ENCODE assay signal across 19 cellular contexts in genomic region chr2:43745457-43745856, GRCh38. TPM values are rescaled to one million over a fixed set of nuclear protein-coding genes. Genes with fewer than 3 reads are reported as not detected.
DNase-seq lines count a peak whose midpoint lies in the region; ATAC-seq, FAIRE-seq and TF ChIP-seq lines count a peak whose summit lies in the region.
"Had no signal": no experiment of that assay in that cellular context is flagged by ENCODE, and none has a peak within 500 bp of the region (broad histone marks: within the 10 kb centered on the region; RNA-seq: fewer than 3 reads in every experiment).

No MANE protein-coding gene starts in this region.

- TF ChIP-seq POLR2A in A549 (IDR thresholded peaks at IDR 0.05; ENCODE audit: low read length) (no peak), esophagus muscularis mucosa (IDR thresholded peaks at IDR 0.05; ENCODE audit: low read depth) (no peak)

- 78% methylated on average over 3 of the region's 3 CpGs for WGBS in A549 (ENCODE audit: missing lambda C conversion rate)
- 32% methylated on average over 3 of the region's 3 CpGs for WGBS in esophagus muscularis mucosa
- WGBS in mesenchymal stem cell, result 70% methylated on average over 2 of the region's 3 CpGs

- H3K18ac ChIP-seq in mesenchymal stem cell (ENCODE audit: low read depth in 1 of 2, low read length in 2 of 2), result no peak overlapping the region

- H3K9ac ChIP-seq in mesenchymal stem cell (ENCODE audit: low read length), result peak overlapping the region; percentile 68

- peaks cover 0 to 4% (median 0%) of the 10 kb centered on the region in 4 donors for H3K36me3 ChIP-seq in esophagus muscularis mucosa
- peaks cover 2 to 28% of the 10 kb centered on the region in 2 experiments for H3K36me3 ChIP-seq in mesenchymal stem cell (ENCODE audit: control insufficient read depth in 1 of 2, insufficient read depth in 2 of 2, low read depth in 1 of 2, low read length in 2 of 2)

- POLR2A ChIA-PET in A549 (lab: Yijun Ruan, JAX), result no interaction called here

- H3K4me3 ChIP-seq in A549 (no peak overlapping the region), esophagus muscularis mucosa (no peak overlapping the region), mesenchymal stem cell (ENCODE audit: insufficient read depth in 1 of 2, low read depth in 1 of 2, low read length in 2 of 2) (no peak overlapping the region)
- H3K4me3 ChIP-seq: GM12878, skin epidermis had no signal

- H2BK5ac ChIP-seq in mesenchymal stem cell (ENCODE audit: low read depth, low read length, poor library complexity, severe bottlenecking), result peak overlapping the region; percentile 81

- H2BK12ac ChIP-seq in mesenchymal stem cell (ENCODE audit: low read length in 2 of 2), result no peak overlapping the region

- peaks cover 2% of the 10 kb centered on the region for H3K79me1 ChIP-seq in mesenchymal stem cell (replicated peaks; ENCODE audit: low read length, poor library complexity, severe bottlenecking)

- TF ChIP-seq EP300 in A549 (IDR thresholded peaks at IDR 0.05) (no peak), esophagus muscularis mucosa (IDR thresholded peaks at IDR 0.05) (no peak)

- intact Hi-C loops in esophagus muscularis mucosa (cut with DNase I), result no loop called here

- H2AFZ ChIP-seq in mesenchymal stem cell (ENCODE audit: low read depth, low read length), result no peak overlapping the region

- H3K4me1 ChIP-seq in A549 (peaks cover 4% of the 10 kb centered on the region; the same call in 1 of the 3 replicates), esophagus muscularis mucosa (peaks cover 0 to 47% (median 33%) of the 10 kb centered on the region in 4 donors), mesenchymal stem cell (ENCODE audit: control insufficient read depth, insufficient read depth, low read depth, low read length) (peaks cover 5% of the 10 kb centered on the region)

- no peak for ATAC-seq in A549
- ATAC-seq: activated CD8-positive, alpha-beta T cell treated with anti-CD3 and anti-CD28 coated beads for 36 hours; GM12878; left lobe of liver had no signal

- 0 out of 3 replicates have a peak overlapping the region, but pooled peaks have one; percentile 2 for H3K4me2 ChIP-seq in A549
- no peak overlapping the region for H3K4me2 ChIP-seq in mesenchymal stem cell (ENCODE audit: low read length, poor library complexity, severe bottlenecking)

- no peaks in the 10 kb centered on the region for H3K9me3 ChIP-seq in A549
- H3K9me3 ChIP-seq in esophagus muscularis mucosa, result no peaks in the 10 kb centered on the region
- H3K9me3 ChIP-seq in mesenchymal stem cell (ENCODE audit: control insufficient read depth, low read length), result no peaks in the 10 kb centered on the region

- DNase-seq in A549 (ENCODE audit: low read depth in 1 of 2, low spot score in 1 of 2) (no peak), M059J (ENCODE audit: low read depth) (peak; percentile 38), esophagus muscularis mucosa (ENCODE audit: extremely low spot score) (no peak), mesenchymal stem cell (no peak), cerebellar cortex (ENCODE audit: low spot score) (no peak), NCI-H82 (lab: John Stamatoyannopoulos, UW) (no peak), DMS53 (lab: John Stamatoyannopoulos, UW) (no peak)
- DNase-seq in activated naive CD4-positive, alpha-beta T cell treated with Interleukin-2 at 50 U/mL for 16 hours, result no peak
- DNase-seq: activated CD8-positive, alpha-beta T cell treated with anti-CD3 and anti-CD28 coated beads for 36 hours; activated gamma-delta T cell; cortex of kidney; DMS79; Kasumi-1; NCI-H187 treated with DMSO at 0.1 percent for 48 hours; nephron progenitor cell had no signal

- no peak overlapping the region for H2AK5ac ChIP-seq in mesenchymal stem cell (ENCODE audit: low read length, severe bottlenecking)

- H3K14ac ChIP-seq in mesenchymal stem cell (ENCODE audit: low read length in 2 of 2), result no peak overlapping the region

- no peak overlapping the region for H2BK120ac ChIP-seq in mesenchymal stem cell (ENCODE audit: low read depth, low read length)

- H3K27ac ChIP-seq in A549 (no peak overlapping the region), esophagus muscularis mucosa (replicated peaks in 1 of 4) (peak overlapping the region; percentile 49 to 73 (median 62)), mesenchymal stem cell (ENCODE audit: low read length, poor library complexity, severe bottlenecking) (peak overlapping the region; percentile 95)
- H3K27ac ChIP-seq: skin epidermis had no signal

- no peak for TF ChIP-seq RAD21 in A549 (conservative IDR thresholded peaks at IDR 0.05 in 1 of 2, IDR thresholded peaks at IDR 0.05 in 1 of 2)

- no peak for FAIRE-seq in A549 (lab: Jason Lieb, UNC)
- FAIRE-seq: A204.1, GM12878 had no signal

- no peak overlapping the region for H3K4ac ChIP-seq in mesenchymal stem cell (ENCODE audit: low read depth in 1 of 2, low read length in 2 of 2)

- TF ChIP-seq CTCF in A549 (IDR thresholded peaks at IDR 0.05) (no peak), esophagus muscularis mucosa (IDR thresholded peaks at IDR 0.05) (no peak)

- no peak overlapping the region for H4K8ac ChIP-seq in mesenchymal stem cell (ENCODE audit: low read length)

- no peaks in the 10 kb centered on the region for H3K27me3 ChIP-seq in esophagus muscularis mucosa
- H3K27me3 ChIP-seq in mesenchymal stem cell (ENCODE audit: control insufficient read depth in 1 of 2, insufficient read depth in 1 of 2, low read length in 2 of 2), result no peaks in the 10 kb centered on the region

- CTCF ChIA-PET in A549 (lab: Yijun Ruan, JAX), result interaction anchor here (0.7 kb wide), 1 partner anchor 43 kb away, joined by 3 read pairs; no protein-coding TSS in a partner anchor

- H3K23ac ChIP-seq in mesenchymal stem cell (ENCODE audit: low read length in 2 of 2), result no peak overlapping the region

- no peak overlapping the region for H2BK15ac ChIP-seq in mesenchymal stem cell (ENCODE audit: low read depth, poor library complexity, severe bottlenecking)

- no peak overlapping the region for H4K91ac ChIP-seq in mesenchymal stem cell (ENCODE audit: low read length)

TF ChIP-seq in A549, 52 proteins besides CTCF, POLR2A, EP300 and RAD21:
- TF ChIP-seq NR3C1 (IDR thresholded peaks at IDR 0.05), result no peak
- TF ChIP-seq MAX (IDR thresholded peaks at IDR 0.05), result no peak
- TF ChIP-seq GATA3 (IDR thresholded peaks at IDR 0.05; ENCODE audit: borderline replicate concordance), result no peak
- TF ChIP-seq E2F6 (IDR thresholded peaks at IDR 0.05; ENCODE audit: borderline replicate concordance, low read depth), result no peak

RNA-seq across cellular contexts. Expression of gene DYNC2LI1, which starts 28.4 kb away (rescaled TPM):
- 33.5 and 44.3 TPM in 2 replicates for polyA plus RNA-seq in A549 (2011; rRNA removed)
- 7.9 and 8.8 TPM in 2 replicates for polyA plus RNA-seq in A549 (2012; cell fraction: cytosol; rRNA removed)
- polyA plus RNA-seq in A549 (2012; cell fraction: nucleus; rRNA removed), result 3.1 and 5.9 TPM in 2 replicates
- polyA plus RNA-seq in A549 (2017; fragmentation: RNase III; extraction: RNeasy Plus Mini Kit Qiagen cat#74134 plus additional on column Dnase treatment), result 22.2 to 28.2 TPM (median 23.7 TPM) in 3 replicates
- polyA minus RNA-seq in A549 (2011; rRNA and poly(A)+ RNA removed), result 6.5 and 6.7 TPM in 2 replicates
- 16.0 and 17.0 TPM in 2 replicates for total RNA-seq in M059J (2014; rRNA removed; shearing (Covaris generic))
- total RNA-seq in esophagus muscularis mucosa, result 10 to 100 TPM; 15.6 to 19.1 (median 17.7) TPM
- 20.2 TPM for polyA plus RNA-seq in mesenchymal stem cell (2013, experiment 1 of 2)
- 20.7 TPM for polyA plus RNA-seq in mesenchymal stem cell (2013, experiment 2 of 2)

Comparison
In these comparisons a context has a peak if more than half of its experiments do, and no peak if none do; other contexts are left out.
1. H3K27ac ChIP-seq: peak in esophagus muscularis mucosa (4 of 4) and mesenchymal stem cell (single experiment); none in A549 (0 of 2).